Comparison of ENCODE assay signal across 9 cellular contexts in the genomic region with DNA sequence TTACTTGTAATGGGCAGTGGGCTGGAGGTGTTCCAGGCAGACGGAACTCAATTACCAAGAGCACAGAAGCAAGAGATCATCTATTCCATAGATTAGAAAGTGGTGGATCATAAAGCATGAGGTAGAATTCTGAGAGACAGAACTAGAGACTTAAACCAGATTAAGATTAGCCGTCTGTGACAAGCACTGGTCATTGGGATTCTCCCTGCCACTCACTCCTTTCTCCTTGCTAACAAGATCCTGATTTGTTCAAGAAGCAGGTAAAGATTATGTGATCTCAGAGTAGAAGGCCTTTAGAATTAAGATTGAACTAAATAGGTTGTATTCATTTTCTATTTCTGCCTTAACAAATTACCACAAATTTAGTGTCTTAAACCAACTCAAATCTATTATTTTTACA. TPM values are rescaled to one million over a fixed set of nuclear protein-coding genes. Genes with fewer than 3 reads are reported as not detected.
DNase-seq lines count a peak whose midpoint lies in the region; TF ChIP-seq lines count a peak whose summit lies in the region.
"Had no signal": no experiment of that assay in that cellular context is flagged by ENCODE, and none has a peak within 500 bp of the region (broad histone marks: within the 10 kb centered on the region; RNA-seq: fewer than 3 reads in every experiment).

No MANE protein-coding gene starts in this region.

- H3K27me3 ChIP-seq in endocrine pancreas (ENCODE audit: control insufficient read depth, insufficient read depth, low read length), result no peaks in the 10 kb centered on the region
- no peaks in the 10 kb centered on the region for H3K27me3 ChIP-seq in sigmoid colon
- no peaks in the 10 kb centered on the region for H3K27me3 ChIP-seq in BE2C

- DNase-seq in GM12865 (ENCODE audit: low read depth) (no peak), NCI-H82 treated with DMSO at 0.1 percent for 48 hours (lab: John Stamatoyannopoulos, UW; ENCODE audit: unreplicated experiment) (peak; percentile 86), sigmoid colon (no peak), putamen (ENCODE audit: low spot score) (no peak), T-helper 9 cell (no peak), BE2C (no peak), NCI-H526 (lab: John Stamatoyannopoulos, UW) (no peak)
- DNase-seq: foreskin melanocyte had no signal

- peak overlapping the region; percentile 90 for H3K4me3 ChIP-seq in GM12865 (ENCODE audit: low read depth, low read length)
- peak overlapping the region; percentile 95 for H3K4me3 ChIP-seq in endocrine pancreas (ENCODE audit: control insufficient read depth, insufficient read depth, low read length)
- no peak overlapping the region for H3K4me3 ChIP-seq in sigmoid colon
- H3K4me3 ChIP-seq in BE2C (ENCODE audit: low read depth, low read length), result no peak overlapping the region; the same call in 1 of the 2 replicates

- TF ChIP-seq POLR2A in sigmoid colon (IDR thresholded peaks at IDR 0.05), result no peak

- intact Hi-C loops in sigmoid colon (cut with DNase I), result loop anchor here (10.0 kb wide), 1 partner anchor 1350 kb away; no protein-coding TSS in a partner anchor

- H3K27ac ChIP-seq in sigmoid colon, result peak overlapping the region; percentile 90 to 95 (median 92)

- WGBS in sigmoid colon, 2 donors, result 91 to 94% methylated on average over 2 of the region's 2 CpGs

- H3K9me3 ChIP-seq in endocrine pancreas (ENCODE audit: control insufficient read depth, low read length) (no peaks in the 10 kb centered on the region), sigmoid colon (no peaks in the 10 kb centered on the region), BE2C (no peaks in the 10 kb centered on the region)

- H3K36me3 ChIP-seq in endocrine pancreas (ENCODE audit: control insufficient read depth, insufficient read depth, low read length) (no peaks in the 10 kb centered on the region), sigmoid colon (no peaks in the 10 kb centered on the region), BE2C (no peaks in the 10 kb centered on the region)

- TF ChIP-seq EP300 in sigmoid colon (IDR thresholded peaks at IDR 0.05), result no peak

- H3K4me1 ChIP-seq in endocrine pancreas (ENCODE audit: control insufficient read depth, insufficient read depth, low read length) (no peaks in the 10 kb centered on the region), sigmoid colon (peaks cover 0 to 29% (median 17%) of the 10 kb centered on the region in 4 donors), BE2C (no peaks in the 10 kb centered on the region)

- no peak overlapping the region for H3K9ac ChIP-seq in endocrine pancreas (ENCODE audit: control insufficient read depth, insufficient read depth, low read length)

- TF ChIP-seq CTCF in GM12865 (IDR thresholded peaks at IDR 0.05; ENCODE audit: insufficient read depth, low read depth, low read length, missing control alignments) (no peak), sigmoid colon (IDR thresholded peaks at IDR 0.05) (no peak), BE2C (IDR thresholded peaks at IDR 0.05; ENCODE audit: low read depth, low read length) (no peak)

RNA-seq across cellular contexts. Expression of a gene that starts 1.5 kb away (rescaled TPM):
- 10 to 100 TPM; 15.2 to 23.2 (median 15.8) TPM for total RNA-seq in sigmoid colon
- polyA plus RNA-seq in sigmoid colon, result 1 to 10 TPM; 1.8 to 7.8 (median 5.1) TPM
- 23.8 TPM for polyA plus RNA-seq in BE2C (2012; ENCODE audit: insufficient read depth, insufficient read length, low read depth)

Comparison
In these comparisons a context has a peak if more than half of its experiments do, and no peak if none do; other contexts are left out.
1. H3K4me3 ChIP-seq: peak in GM12865 (single experiment) and endocrine pancreas (single experiment); none in sigmoid colon (0 of 4) and BE2C (single experiment).